In the genomic region with DNA sequence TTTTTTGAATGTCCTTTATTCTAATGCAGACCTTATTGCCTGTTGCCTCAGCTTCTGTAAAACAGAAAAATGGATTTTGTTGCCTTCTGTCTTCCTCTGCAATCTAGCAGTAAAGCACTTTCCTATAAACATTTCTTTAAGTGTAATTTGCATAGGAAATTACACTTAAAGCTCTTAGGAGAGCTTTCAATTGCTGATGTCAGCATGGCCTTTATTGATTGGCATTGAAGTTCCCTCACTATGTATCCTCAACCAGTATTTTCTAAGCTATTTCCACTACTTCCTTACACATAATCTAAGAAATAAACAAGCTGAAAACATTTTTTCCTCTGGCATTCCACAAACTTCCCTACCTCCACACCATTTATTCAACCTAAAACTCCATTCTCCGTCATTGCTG, we compare ENCODE assay signal across 16 cellular contexts.
"Had no signal": no experiment of that assay in that cellular context is flagged by ENCODE, and none has a peak within 500 bp of the region (broad histone marks: within the 10 kb centered on the region; RNA-seq: fewer than 3 reads in every experiment).

No MANE protein-coding gene starts in this region.

- H3K27ac ChIP-seq: cardiac muscle cell, neutrophil, pancreas, sigmoid colon, spleen, testis, upper lobe of right lung, WERI-Rb-1 had no signal

- H3K36me3 ChIP-seq: cardiac muscle cell, neutrophil, pancreas, sigmoid colon, spleen, upper lobe of right lung, WERI-Rb-1 had no signal

- H3K27me3 ChIP-seq: cardiac muscle cell, neutrophil, pancreas, sigmoid colon, spleen, testis, upper lobe of right lung had no signal

- ATAC-seq: effector memory CD8-positive, alpha-beta T cell; natural killer cell; pancreas; stimulated activated memory B cell treated with anti-CD40 and anti-IgM and Interleukin-4, amounts not matched to agents 10 μg/mL and 1 μg/mL and 100 μg/mL, for 72 hours; upper lobe of right lung had no signal

- H3K4me3 ChIP-seq: cardiac muscle cell, pancreas, sigmoid colon, spleen, testis, upper lobe of right lung had no signal

- H3K36me3 Mint-ChIP-seq: activated naive CD8-positive, alpha-beta T cell treated with anti-CD3 and anti-CD28 coated beads for 36 hours; natural killer cell; stimulated activated memory B cell treated with anti-CD40 and anti-IgM and Interleukin-4, amounts not matched to agents 10 μg/mL and 1 μg/mL and 100 μg/mL, for 72 hours had no signal

- H3K4me1 ChIP-seq: pancreas, spleen, testis, upper lobe of right lung had no signal

- H3K4me1 Mint-ChIP-seq: activated naive CD8-positive, alpha-beta T cell treated with anti-CD3 and anti-CD28 coated beads for 36 hours; natural killer cell; stimulated activated memory B cell treated with anti-CD40 and anti-IgM and Interleukin-4, amounts not matched to agents 10 μg/mL and 1 μg/mL and 100 μg/mL, for 72 hours had no signal

- H3K9me3 ChIP-seq: neutrophil, pancreas, sigmoid colon, spleen, testis, upper lobe of right lung had no signal

- DNase-seq: activated CD4-positive, alpha-beta T cell treated with anti-CD3 and anti-CD28 coated beads, Interleukin-2, amount 50 U/mL, for 4 hours; activated naive CD8-positive, alpha-beta T cell treated with anti-CD3 and anti-CD28 coated beads for 36 hours; amniotic stem cell; effector memory CD8-positive, alpha-beta T cell; mesendoderm; natural killer cell; pancreas; sigmoid colon; spleen; stimulated activated CD4-positive, alpha-beta T cell treated with anti-CD3 and anti-CD28 coated beads, Interleukin-4, amount 100 ng/mL, for 4 hours; testis; upper lobe of right lung; WERI-Rb-1 had no signal

- H3K9me3 Mint-ChIP-seq: activated naive CD8-positive, alpha-beta T cell treated with anti-CD3 and anti-CD28 coated beads for 36 hours; effector memory CD8-positive, alpha-beta T cell; natural killer cell; stimulated activated memory B cell treated with anti-CD40 and anti-IgM and Interleukin-4, amounts not matched to agents 10 μg/mL and 1 μg/mL and 100 μg/mL, for 72 hours had no signal

- H3K27me3 Mint-ChIP-seq: activated naive CD8-positive, alpha-beta T cell treated with anti-CD3 and anti-CD28 coated beads for 36 hours had no signal

- H3K27ac Mint-ChIP-seq: activated naive CD8-positive, alpha-beta T cell treated with anti-CD3 and anti-CD28 coated beads for 36 hours; effector memory CD8-positive, alpha-beta T cell; natural killer cell; stimulated activated memory B cell treated with anti-CD40 and anti-IgM and Interleukin-4, amounts not matched to agents 10 μg/mL and 1 μg/mL and 100 μg/mL, for 72 hours had no signal

- H3K4me3 Mint-ChIP-seq: activated naive CD8-positive, alpha-beta T cell treated with anti-CD3 and anti-CD28 coated beads for 36 hours; effector memory CD8-positive, alpha-beta T cell; natural killer cell; stimulated activated memory B cell treated with anti-CD40 and anti-IgM and Interleukin-4, amounts not matched to agents 10 μg/mL and 1 μg/mL and 100 μg/mL, for 72 hours had no signal
